22 cellular contexts compared by ENCODE assay signal in genomic region chr10:8224591-8224990, GRCh38.
"Had no signal": no experiment of that assay in that cellular context is flagged by ENCODE, and none has a peak within 500 bp of the region (broad histone marks: within the 10 kb centered on the region; RNA-seq: fewer than 3 reads in every experiment).

No MANE protein-coding gene starts in this region.

- H3K36me3 ChIP-seq: gastrocnemius medialis, sigmoid colon, stomach, tibial artery, upper lobe of left lung, vagina had no signal

- H3K27me3 ChIP-seq: gastrocnemius medialis, stomach, testis, tibial artery, upper lobe of left lung, vagina had no signal

- H3K27ac ChIP-seq: coronary artery, gastrocnemius medialis, psoas muscle, sigmoid colon, stomach, testis, tibial artery, upper lobe of left lung, vagina had no signal

- H3K4me1 ChIP-seq: gastrocnemius medialis, psoas muscle, sigmoid colon, stomach, testis, tibial artery, upper lobe of left lung had no signal

- H3K4me3 ChIP-seq: coronary artery, gastrocnemius medialis, lung, mucosa of descending colon, psoas muscle, sigmoid colon, stomach, testis, tibial artery, upper lobe of left lung, vagina had no signal

- H3K9me3 ChIP-seq: gastrocnemius medialis, mucosa of descending colon, psoas muscle, sigmoid colon, stomach, testis, tibial artery, upper lobe of left lung, vagina had no signal

- DNase-seq: dermis blood vessel endothelial cell; effector memory CD8-positive, alpha-beta T cell; gastrocnemius medialis; head of caudate nucleus; kidney; mesenchymal stem cell; mucosa of descending colon; naive B cell; posterior cingulate gyrus; psoas muscle; right cardiac atrium; sigmoid colon; stimulated activated CD4-positive, alpha-beta T cell treated with anti-CD3 and anti-CD28 coated beads, Interleukin-2, amount 100 ng/mL, for 24 hours; stimulated activated CD4-positive, alpha-beta T cell treated with anti-CD3 and anti-CD28 coated beads, Interleukin-4, amount 100 ng/mL, for 24 hours; stimulated activated naive CD4-positive, alpha-beta T cell treated with Interleukin-2 at 50 U/mL for 16 hours; stomach; testis; tibial artery; upper lobe of left lung had no signal
